8 cellular contexts compared by ENCODE assay signal in genomic region chr12:116818341-116818856, GRCh38.
DNase-seq lines count a peak whose midpoint lies in the region; ATAC-seq and TF ChIP-seq lines count a peak whose summit lies in the region.

No MANE protein-coding gene starts in this region.

- peak overlapping the region; percentile 96 to 97 for H3K27ac Mint-ChIP-seq in activated naive CD4-positive, alpha-beta T cell treated with anti-CD3 and anti-CD28 coated beads, Interleukin-2, amount 50 U/mL, for 72 hours

- H3K4me3 ChIP-seq in heart left ventricle, result peak overlapping the region; percentile 56 to 98 (median 76)
- H3K4me3 ChIP-seq in psoas muscle, result peak overlapping the region; percentile 83

- ATAC-seq in Right ventricle myocardium inferior, result peak; percentile 5
- ATAC-seq in activated naive CD4-positive, alpha-beta T cell treated with anti-CD3 and anti-CD28 coated beads, Interleukin-2, amount 50 U/mL, for 72 hours, result peak in 1 of 2 donors; percentile 53
- peak in 3 of 4 donors; percentile 38 to 71 (median 56) for ATAC-seq in heart left ventricle
- ATAC-seq in psoas muscle, result peak in 2 of 4 donors; percentile 1 to 20
- ATAC-seq in esophagus mucosa, result no peak
- ATAC-seq in HG03565 (IDR thresholded peaks at IDR 0.05; ENCODE audit: unreplicated experiment), result no peak

- H3K9me3 ChIP-seq in heart left ventricle (no peaks in the 10 kb centered on the region), psoas muscle (no peaks in the 10 kb centered on the region)

- H3K27me3 ChIP-seq in heart left ventricle, result no peaks in the 10 kb centered on the region
- no peaks in the 10 kb centered on the region for H3K27me3 ChIP-seq in psoas muscle (ENCODE audit: insufficient read depth in 3 of 3, low read length in 2 of 3)

- no peak for DNase-seq in Right ventricle myocardium inferior (ENCODE audit: missing footprints)
- no peak for DNase-seq in cardiac septum (ENCODE audit: low spot score)
- peak; percentile 50 for DNase-seq in M059J (ENCODE audit: low read depth)
- DNase-seq in activated naive CD4-positive, alpha-beta T cell treated with anti-CD3 and anti-CD28 coated beads, Interleukin-2, amount 50 U/mL, for 72 hours (ENCODE audit: low spot score in 2 of 2), result peak; percentile 22 to 56
- peak in 4 of 5 donors; percentile 52 to 58 (median 55) for DNase-seq in heart left ventricle
- no peak for DNase-seq in psoas muscle

- intact Hi-C loops in Right ventricle myocardium inferior (cut with DNase I) (loop anchor here (5.0 kb wide), 1 partner anchor 76 kb away; no protein-coding TSS in a partner anchor), cardiac septum (cut with DNase I) (loop anchor here (2.0 kb wide), 1 partner anchor 80 kb away; the partner anchor contains the start of genes RNFT2 and SPRING1), heart left ventricle (cut with DNase I) (loop anchor here in 3 of 10 donors (2.0 to 5.0 kb wide), 3 partner anchors 76 to 81 kb away; partner anchors contain the start of genes RNFT2 (in 2 of the 3) and SPRING1 (in 2 of the 3)), psoas muscle (cut with DNase I) (loop anchor here (5.0 kb wide), 2 partner anchors 81 to 866 kb away; partner anchors contain the start of genes RNFT2 (in 1 of the 2) and SPRING1 (in 1 of the 2))

- H3K9me3 Mint-ChIP-seq in activated naive CD4-positive, alpha-beta T cell treated with anti-CD3 and anti-CD28 coated beads, Interleukin-2, amount 50 U/mL, for 72 hours, result no peaks in the 10 kb centered on the region

- H3K4me1 ChIP-seq in heart left ventricle (peaks cover 2 to 17% (median 11%) of the 10 kb centered on the region in 12 donors), psoas muscle (peaks cover 10% of the 10 kb centered on the region)

- no peak for TF ChIP-seq POLR2A in heart left ventricle (IDR thresholded peaks at IDR 0.05)

- H3K27ac ChIP-seq in heart left ventricle (peak overlapping the region; percentile 85 to 98 (median 92)), psoas muscle (peak overlapping the region; percentile 94)

- no peak for TF ChIP-seq CTCF in heart left ventricle (IDR thresholded peaks at IDR 0.05)
- no peak for TF ChIP-seq CTCF in psoas muscle (IDR thresholded peaks at IDR 0.05)

- H3K36me3 Mint-ChIP-seq in activated naive CD4-positive, alpha-beta T cell treated with anti-CD3 and anti-CD28 coated beads, Interleukin-2, amount 50 U/mL, for 72 hours, result peaks cover 0 to 6% of the 10 kb centered on the region in 2 donors

- WGBS in heart left ventricle, 4 donors, result 20 to 33% (median 29%) methylated on average over 11 of the region's 11 CpGs
- 21 to 32% (median 25%) methylated on average over 11 of the region's 11 CpGs for WGBS in psoas muscle, 3 donors

- H3K36me3 ChIP-seq in heart left ventricle, result no peaks in the 10 kb centered on the region
- H3K36me3 ChIP-seq in psoas muscle (ENCODE audit: insufficient read depth in 1 of 2, low read depth in 1 of 2), result no peaks in the 10 kb centered on the region

Comparison
In these comparisons a context has a peak if more than half of its experiments do, and no peak if none do; other contexts are left out.
1. DNase-seq: peak in M059J (single experiment), activated naive CD4-positive, alpha-beta T cell treated with anti-CD3 and anti-CD28 coated beads, Interleukin-2, amount 50 U/mL, for 72 hours (2 of 2) and heart left ventricle (4 of 5); none in Right ventricle myocardium inferior (single experiment), cardiac septum (single experiment) and psoas muscle (0 of 2).
2. ATAC-seq: peak in Right ventricle myocardium inferior (single experiment) and heart left ventricle (3 of 4); none in esophagus mucosa (single experiment) and HG03565 (single experiment).